9 cellular contexts compared by ENCODE assay signal in the genomic region with DNA sequence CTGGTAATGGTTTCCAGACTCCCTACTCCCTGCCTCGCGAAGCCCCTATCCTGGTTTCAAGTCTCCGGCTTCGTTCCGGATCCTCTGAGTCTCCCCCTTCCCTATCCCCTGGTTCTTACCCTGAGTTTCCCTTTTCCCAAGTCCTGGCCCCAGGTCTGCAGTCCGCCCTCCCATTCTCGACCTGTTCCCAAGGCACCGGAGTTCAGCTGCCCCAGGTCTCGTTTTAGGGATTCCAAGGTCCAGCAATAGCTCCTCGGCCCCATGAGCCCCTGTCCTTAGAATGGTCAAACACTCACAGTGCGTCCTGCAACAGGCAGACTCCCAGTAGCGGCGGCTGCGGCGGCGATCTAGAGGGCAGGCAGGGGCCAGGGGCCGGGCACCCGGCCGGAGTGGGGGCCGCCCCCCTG. TPM values are rescaled to one million over a fixed set of nuclear protein-coding genes. Genes with fewer than 3 reads are reported as not detected.
DNase-seq lines count a peak whose midpoint lies in the region; ATAC-seq and TF ChIP-seq lines count a peak whose summit lies in the region.
"Had no signal": no experiment of that assay in that cellular context is flagged by ENCODE, and none has a peak within 500 bp of the region (broad histone marks: within the 10 kb centered on the region; RNA-seq: fewer than 3 reads in every experiment).

No MANE protein-coding gene starts in this region.

- peaks cover 19% of the 10 kb centered on the region for H3K4me1 Mint-ChIP-seq in activated CD4-positive, alpha-beta memory T cell treated with anti-CD3 and anti-CD28 coated beads for 36 hours (ENCODE audit: low read depth)

- H3K36me3 Mint-ChIP-seq in activated CD4-positive, alpha-beta memory T cell treated with anti-CD3 and anti-CD28 coated beads for 36 hours = no peaks in the 10 kb centered on the region

- DNase-seq in activated CD4-positive, alpha-beta memory T cell treated with anti-CD3 and anti-CD28 coated beads for 36 hours = no peak
- DNase-seq in left ventricle myocardium inferior = no peak
- DNase-seq in gastrocnemius medialis = no peak
- no peak for DNase-seq in activated CD4-positive, CD25-positive, alpha-beta regulatory T cell (lab: John Stamatoyannopoulos, UW)
- no peak for DNase-seq in KG1 (lab: John Stamatoyannopoulos, UW)
- no peak for DNase-seq in caudate nucleus (lab: John Stamatoyannopoulos, UW)

- no peaks in the 10 kb centered on the region for H3K9me3 Mint-ChIP-seq in activated CD4-positive, alpha-beta memory T cell treated with anti-CD3 and anti-CD28 coated beads for 36 hours

- CTCF ChIA-PET in activated CD4-positive, alpha-beta memory T cell treated with anti-CD3 and anti-CD28 coated beads for 36 hours (lab: Charles Lee) = interaction anchor here (1.0 to 19.9 kb wide), 3 partner anchors 10 to 112 kb away, joined by 4 to 1053 read pairs (median 51); no protein-coding TSS in a partner anchor

- H3K36me3 ChIP-seq in left ventricle myocardium inferior = no peaks in the 10 kb centered on the region
- no peaks in the 10 kb centered on the region for H3K36me3 ChIP-seq in gastrocnemius medialis

- no peak overlapping the region for H3K27ac Mint-ChIP-seq in activated CD4-positive, alpha-beta memory T cell treated with anti-CD3 and anti-CD28 coated beads for 36 hours

- intact Hi-C loops in activated CD4-positive, alpha-beta memory T cell treated with anti-CD3 and anti-CD28 coated beads for 36 hours (cut with micrococcal nuclease) = loop anchor here (5.0 kb wide), 1 partner anchor 401 kb away; a partner anchor contains a TSS
- intact Hi-C loops in left ventricle myocardium inferior (cut with micrococcal nuclease) (no loop called here), gastrocnemius medialis (cut with DNase I; ENCODE audit: low total_unique reads) (loop anchor here (5.0 kb wide), 2 partner anchors 156 to 261 kb away; a partner anchor contains a TSS)

- peaks cover 46% of the 10 kb centered on the region for H3K4me1 ChIP-seq in left ventricle myocardium inferior
- peaks cover 48 to 55% of the 10 kb centered on the region in 2 donors for H3K4me1 ChIP-seq in gastrocnemius medialis

- H3K27me3 Mint-ChIP-seq in activated CD4-positive, alpha-beta memory T cell treated with anti-CD3 and anti-CD28 coated beads for 36 hours = peaks cover 20% of the 10 kb centered on the region

- peak overlapping the region; percentile 81 for H3K4me3 ChIP-seq in left ventricle myocardium inferior
- peak overlapping the region; percentile 71 to 80 (median 77) for H3K4me3 ChIP-seq in gastrocnemius medialis

- TF ChIP-seq CTCF in left ventricle myocardium inferior (IDR thresholded peaks at IDR 0.05; ENCODE audit: borderline replicate concordance) (no peak), gastrocnemius medialis (IDR thresholded peaks at IDR 0.05 in 4 of 5, conservative IDR thresholded peaks at IDR 0.05 in 1 of 5) (no peak)

- in situ Hi-C loops in gastrocnemius medialis (cut with MboI; ENCODE audit: low sequenced_read_pairs in 4 of 4) = no loop called here

- no peak for TF ChIP-seq POLR2A in gastrocnemius medialis (IDR thresholded peaks at IDR 0.05)

- H3K9me3 ChIP-seq in left ventricle myocardium inferior (replicated peaks) = no peaks in the 10 kb centered on the region
- H3K9me3 ChIP-seq in gastrocnemius medialis = no peaks in the 10 kb centered on the region

- POLR2A ChIA-PET in activated CD4-positive, alpha-beta memory T cell treated with anti-CD3 and anti-CD28 coated beads for 36 hours (lab: Charles Lee) = interaction anchor here (1.0 to 1.1 kb wide), 2 partner anchors 8 to 51 kb away, joined by 3 to 4 read pairs; no protein-coding TSS in a partner anchor

- peak overlapping the region; percentile 49 for H3K27ac ChIP-seq in left ventricle myocardium inferior (replicated peaks)
- peak overlapping the region; percentile 87 to 89 (median 88) for H3K27ac ChIP-seq in gastrocnemius medialis
- no peak overlapping the region for H3K27ac ChIP-seq in caudate nucleus (ENCODE audit: low read depth, low read length)
- H3K27ac ChIP-seq: VCaP had no signal

- peak; percentile 1 for ATAC-seq in GM19438 (IDR thresholded peaks at IDR 0.05; ENCODE audit: low read depth, unreplicated experiment)
- ATAC-seq in gastrocnemius medialis = peak; percentile 7 to 23
- ATAC-seq in HG02588 (IDR thresholded peaks at IDR 0.05; ENCODE audit: unreplicated experiment) = no peak

- H3K27me3 ChIP-seq in left ventricle myocardium inferior (ENCODE audit: low read depth) = peaks cover 4% of the 10 kb centered on the region
- no peaks in the 10 kb centered on the region for H3K27me3 ChIP-seq in gastrocnemius medialis

- peak overlapping the region; percentile 58 for H3K4me3 Mint-ChIP-seq in activated CD4-positive, alpha-beta memory T cell treated with anti-CD3 and anti-CD28 coated beads for 36 hours

RNA-seq across cellular contexts. Expression of a gene that starts 0.3 kb away (rescaled TPM):
- 1 to 10 TPM; 1.1 to 1.4 TPM for total RNA-seq in activated CD4-positive, alpha-beta memory T cell treated with anti-CD3 and anti-CD28 coated beads for 36 hours
- total RNA-seq in left ventricle myocardium inferior = 0.85 TPM
- total RNA-seq in gastrocnemius medialis = 1 to 10 TPM; 4.2 to 8.9 (median 6.5) TPM

RNA-seq across cellular contexts. Expression of a gene that starts 4.3 kb away (rescaled TPM):
- 10 to 100 TPM; 42.2 to 44.0 TPM for total RNA-seq in activated CD4-positive, alpha-beta memory T cell treated with anti-CD3 and anti-CD28 coated beads for 36 hours
- total RNA-seq in left ventricle myocardium inferior (43.2 TPM), gastrocnemius medialis (10 to 100 TPM; 31.4 to 64.2 (median 58.7) TPM)

RNA-seq across cellular contexts. Expression of a gene that starts 14.9 kb away (rescaled TPM):
- under 1 TPM; 0.21 to 0.56 TPM for total RNA-seq in activated CD4-positive, alpha-beta memory T cell treated with anti-CD3 and anti-CD28 coated beads for 36 hours
- total RNA-seq in left ventricle myocardium inferior (not detected), gastrocnemius medialis (under 1 TPM in 1 of 4 donors, not detected in 3; 0.51 TPM)
